ENCODE assay signal across 13 cellular contexts in genomic region chr1:107702946-107703571, GRCh38.
"Had no signal": no experiment of that assay in that cellular context is flagged by ENCODE, and none has a peak within 500 bp of the region (broad histone marks: within the 10 kb centered on the region; RNA-seq: fewer than 3 reads in every experiment).

No MANE protein-coding gene starts in this region.

- H3K9me3 Mint-ChIP-seq: activated naive CD8-positive, alpha-beta T cell treated with anti-CD3 and anti-CD28 coated beads, Interleukin-2, amount 50 U/mL, for 24 hours; effector memory CD8-positive, alpha-beta T cell; stimulated activated memory B cell treated with anti-CD40 and anti-IgM and Interleukin-4, amounts not matched to agents 10 μg/mL and 1 μg/mL and 100 μg/mL, for 72 hours; T-cell had no signal

- ATAC-seq: activated naive CD8-positive, alpha-beta T cell treated with anti-CD3 and anti-CD28 coated beads, Interleukin-2, amount 50 U/mL, for 24 hours; effector memory CD8-positive, alpha-beta T cell; lower lobe of right lung; stimulated activated memory B cell treated with anti-CD40 and anti-IgM and Interleukin-4, amounts not matched to agents 10 μg/mL and 1 μg/mL and 100 μg/mL, for 72 hours; T-cell; WTC11 had no signal

- DNase-seq: activated CD4-positive, alpha-beta T cell treated with anti-CD3 and anti-CD28 coated beads for 48 hours; activated naive CD4-positive, alpha-beta T cell treated with Interleukin-2 at 50 U/mL for 16 hours; activated naive CD8-positive, alpha-beta T cell treated with anti-CD3 and anti-CD28 coated beads, Interleukin-2, amount 50 U/mL, for 24 hours; central memory CD4-positive, alpha-beta T cell; cortex of kidney; effector memory CD8-positive, alpha-beta T cell; lower lobe of right lung; midbrain; T-cell; trophoblast cell had no signal

- H3K27ac Mint-ChIP-seq: activated naive CD8-positive, alpha-beta T cell treated with anti-CD3 and anti-CD28 coated beads, Interleukin-2, amount 50 U/mL, for 24 hours; effector memory CD8-positive, alpha-beta T cell; stimulated activated memory B cell treated with anti-CD40 and anti-IgM and Interleukin-4, amounts not matched to agents 10 μg/mL and 1 μg/mL and 100 μg/mL, for 72 hours; T-cell; WTC11 had no signal

- H3K36me3 Mint-ChIP-seq: WTC11 had no signal

- H3K9me3 ChIP-seq: lower lobe of right lung, right atrium auricular region had no signal

- H3K27me3 Mint-ChIP-seq: activated naive CD8-positive, alpha-beta T cell treated with anti-CD3 and anti-CD28 coated beads, Interleukin-2, amount 50 U/mL, for 24 hours; effector memory CD8-positive, alpha-beta T cell; stimulated activated memory B cell treated with anti-CD40 and anti-IgM and Interleukin-4, amounts not matched to agents 10 μg/mL and 1 μg/mL and 100 μg/mL, for 72 hours; T-cell had no signal

- H3K4me1 Mint-ChIP-seq: activated naive CD8-positive, alpha-beta T cell treated with anti-CD3 and anti-CD28 coated beads, Interleukin-2, amount 50 U/mL, for 24 hours; stimulated activated memory B cell treated with anti-CD40 and anti-IgM and Interleukin-4, amounts not matched to agents 10 μg/mL and 1 μg/mL and 100 μg/mL, for 72 hours; T-cell had no signal

- H3K4me3 Mint-ChIP-seq: activated naive CD8-positive, alpha-beta T cell treated with anti-CD3 and anti-CD28 coated beads, Interleukin-2, amount 50 U/mL, for 24 hours; effector memory CD8-positive, alpha-beta T cell; stimulated activated memory B cell treated with anti-CD40 and anti-IgM and Interleukin-4, amounts not matched to agents 10 μg/mL and 1 μg/mL and 100 μg/mL, for 72 hours; T-cell; WTC11 had no signal
